1 cellular context compared by ENCODE assay signal in genomic region chr16:88491560-88492310, GRCh38.
TF ChIP-seq lines count a peak whose summit lies in the region.

No MANE protein-coding gene starts in this region.

TF ChIP-seq in K562, 482 proteins besides CTCF, POLR2A, EP300 and RAD21 (continued from another document and continues in another):
- no peak for TF ChIP-seq ZNF143 (CRISPR knock-in tag; IDR thresholded peaks at IDR 0.05)
- peak; percentile 70 for TF ChIP-seq RB1 (IDR thresholded peaks at IDR 0.05; ENCODE audit: low read depth)
- no peak for TF ChIP-seq MEIS2 (IDR thresholded peaks at IDR 0.05; ENCODE audit: partially characterized antibody)
- peak; percentile 82 for TF ChIP-seq FOSL1 (tag; conservative IDR thresholded peaks at IDR 0.05)
- TF ChIP-seq ZNF431 (CRISPR knock-in tag; IDR thresholded peaks at IDR 0.05) = no peak; the same call in 1 of the 2 replicates
- no peak for TF ChIP-seq SETDB1 (IDR thresholded peaks at IDR 0.05; ENCODE audit: low read length)
- TF ChIP-seq CBX2 (IDR thresholded peaks at IDR 0.05; ENCODE audit: insufficient read depth, low read length, poor library complexity, severe bottlenecking) = no peak
- peak; percentile 9 to 93; a peak in 3 of 4 replicates for TF ChIP-seq HDAC1 (IDR thresholded peaks at IDR 0.05)
- TF ChIP-seq ZNF146 (CRISPR knock-in tag; IDR thresholded peaks at IDR 0.05; ENCODE audit: unreplicated experiment) = no peak
- TF ChIP-seq NCOR1 (IDR thresholded peaks at IDR 0.05) = peak; percentile 99
- peak; percentile 100 for TF ChIP-seq CXXC5 (CRISPR knock-in tag; IDR thresholded peaks at IDR 0.05)
- TF ChIP-seq ZNF830 (CRISPR knock-in tag; IDR thresholded peaks at IDR 0.05) = no peak
- no peak for TF ChIP-seq MEF2A (IDR thresholded peaks at IDR 0.05; ENCODE audit: control insufficient read depth, low read depth, low read length)
- no peak for TF ChIP-seq FOXJ2 (tag; IDR thresholded peaks at IDR 0.05)
- no peak for TF ChIP-seq SREBF1 (IDR thresholded peaks at IDR 0.05; ENCODE audit: borderline replicate concordance, low read depth, low read length)
- peak; percentile 85 for TF ChIP-seq ZNF175 (CRISPR knock-in tag; IDR thresholded peaks at IDR 0.05; ENCODE audit: low read depth)
- TF ChIP-seq ZNF140 (CRISPR knock-in tag; IDR thresholded peaks at IDR 0.05) = no peak
- no peak for TF ChIP-seq RFX1 (IDR thresholded peaks at IDR 0.05)
- peak; percentile 93 for TF ChIP-seq GATAD2A (IDR thresholded peaks at IDR 0.05)
- TF ChIP-seq PHB (CRISPR knock-in tag; IDR thresholded peaks at IDR 0.05) = no peak
- no peak for TF ChIP-seq ZNF780A (CRISPR knock-in tag; IDR thresholded peaks at IDR 0.05)
- no peak for TF ChIP-seq TFE3 (CRISPR knock-in tag; IDR thresholded peaks at IDR 0.05)
- peak; percentile 77; the same call in 1 of the 2 replicates for TF ChIP-seq KAT7 (CRISPR knock-in tag; IDR thresholded peaks at IDR 0.05; ENCODE audit: borderline replicate concordance)
- no peak for TF ChIP-seq ZNF655 (CRISPR knock-in tag; IDR thresholded peaks at IDR 0.05)
- TF ChIP-seq ZBTB9 (CRISPR knock-in tag; IDR thresholded peaks at IDR 0.05) = peak; percentile 97
- peak; percentile 70; the same call in 1 of the 2 replicates for TF ChIP-seq XRCC5 (IDR thresholded peaks at IDR 0.05; ENCODE audit: low read depth, low read length)
- no peak for TF ChIP-seq RNF219 (CRISPR knock-in tag; IDR thresholded peaks at IDR 0.05)
- TF ChIP-seq TCF7L2 (IDR thresholded peaks at IDR 0.05; ENCODE audit: low read depth, low read length) = no peak
- no peak for TF ChIP-seq PTTG1 (tag; IDR thresholded peaks at IDR 0.05; ENCODE audit: low read depth)
- TF ChIP-seq UBTF (IDR thresholded peaks at IDR 0.05; ENCODE audit: borderline replicate concordance in 1 of 2, low read depth in 2 of 2, low read length in 2 of 2) = peak; percentile 77 to 78; a peak in 2 of 4 replicates
- TF ChIP-seq REST (CRISPR knock-in tag; IDR thresholded peaks at IDR 0.05; ENCODE audit: low read depth) = peak; percentile 69; the same call in 1 of the 2 replicates
- no peak for TF ChIP-seq ZNF174 (CRISPR knock-in tag; IDR thresholded peaks at IDR 0.05)
- no peak for TF ChIP-seq TRIM28 (IDR thresholded peaks at IDR 0.05)
- peak; percentile 97 for TF ChIP-seq ERF (CRISPR knock-in tag; IDR thresholded peaks at IDR 0.05)
- no peak for TF ChIP-seq TAF9B (IDR thresholded peaks at IDR 0.05; ENCODE audit: partially characterized antibody)
- TF ChIP-seq SRF (CRISPR knock-in tag; IDR thresholded peaks at IDR 0.05) = 0 out of 4 replicates have a peak, but pooled peaks of 1 of the 2 experiments have one; percentile 29
- TF ChIP-seq GTF3C2 (IDR thresholded peaks at IDR 0.05; ENCODE audit: borderline replicate concordance, extremely low read depth, insufficient read length) = no peak
- no peak for TF ChIP-seq NCOA6 (IDR thresholded peaks at IDR 0.05)
- TF ChIP-seq ARID4B (CRISPR knock-in tag; IDR thresholded peaks at IDR 0.05) = 0 out of 2 replicates have a peak, but pooled peaks have one; percentile 46
- TF ChIP-seq DLX4 (CRISPR knock-in tag; IDR thresholded peaks at IDR 0.05) = no peak
- no peak for TF ChIP-seq FOXP1 (CRISPR knock-in tag; IDR thresholded peaks at IDR 0.05)
- TF ChIP-seq ZNF232 (CRISPR knock-in tag; IDR thresholded peaks at IDR 0.05) = no peak
